12 cellular contexts compared by ENCODE assay signal in genomic region chr3:37742121-37742520, GRCh38.
DNase-seq lines count a peak whose midpoint lies in the region; ATAC-seq and TF ChIP-seq lines count a peak whose summit lies in the region.
"Had no signal": no experiment of that assay in that cellular context is flagged by ENCODE, and none has a peak within 500 bp of the region (broad histone marks: within the 10 kb centered on the region; RNA-seq: fewer than 3 reads in every experiment).

No MANE protein-coding gene starts in this region.

- H3K9me3 ChIP-seq in HUES6 (ENCODE audit: control insufficient read depth, insufficient read depth, low read depth, low read length): no peaks in the 10 kb centered on the region
- no peaks in the 10 kb centered on the region for H3K9me3 ChIP-seq in esophagus (ENCODE audit: control insufficient read depth in 2 of 2, insufficient read depth in 1 of 2, low read depth in 1 of 2, low read length in 1 of 2)
- H3K9me3 ChIP-seq in stomach smooth muscle (ENCODE audit: control insufficient read depth in 2 of 2, low read length in 2 of 2): no peaks in the 10 kb centered on the region
- H3K9me3 ChIP-seq: BE2C had no signal

- TF ChIP-seq CTCF in nephron progenitor cell (IDR thresholded peaks at IDR 0.05): no peak

- H3K27me3 ChIP-seq in HUES6 (ENCODE audit: control insufficient read depth, insufficient read depth, low read length) (no peaks in the 10 kb centered on the region), esophagus (ENCODE audit: control insufficient read depth in 1 of 2, insufficient read depth in 2 of 2, low read length in 2 of 2) (no peaks in the 10 kb centered on the region), stomach smooth muscle (ENCODE audit: control insufficient read depth in 1 of 2, insufficient read depth in 2 of 2, low read length in 2 of 2) (no peaks in the 10 kb centered on the region)
- H3K27me3 ChIP-seq: BE2C had no signal

- intact Hi-C loops in posterior vena cava (cut with DNase I): no loop called here

- peak overlapping the region; percentile 69 for H3K27ac Mint-ChIP-seq in nephron progenitor cell
- H3K27ac Mint-ChIP-seq: CD4-positive, alpha-beta memory T cell had no signal

- H3K4me1 ChIP-seq in HUES6 (ENCODE audit: control insufficient read depth, insufficient read depth, low read length) (peaks cover 12% of the 10 kb centered on the region; the same call in 1 of the 2 replicates), esophagus (ENCODE audit: control insufficient read depth in 2 of 2, insufficient read depth in 2 of 2, low read length in 1 of 2) (no peaks in the 10 kb centered on the region), stomach smooth muscle (ENCODE audit: control insufficient read depth, insufficient read depth, low read length) (peaks cover 28% of the 10 kb centered on the region)
- H3K4me1 ChIP-seq: BE2C had no signal

- H3K4me3 Mint-ChIP-seq in nephron progenitor cell: no peak overlapping the region
- H3K4me3 Mint-ChIP-seq: CD4-positive, alpha-beta memory T cell had no signal

- no peaks in the 10 kb centered on the region for H3K9me3 Mint-ChIP-seq in nephron progenitor cell
- H3K9me3 Mint-ChIP-seq: CD4-positive, alpha-beta memory T cell had no signal

- H3K36me3 ChIP-seq in HUES6 (ENCODE audit: control insufficient read depth, insufficient read depth, low read length): no peaks in the 10 kb centered on the region
- no peaks in the 10 kb centered on the region for H3K36me3 ChIP-seq in esophagus (ENCODE audit: control insufficient read depth in 2 of 2, insufficient read depth in 2 of 2, low read length in 1 of 2)
- peaks cover 0 to 16% of the 10 kb centered on the region in 2 donors for H3K36me3 ChIP-seq in stomach smooth muscle (ENCODE audit: control insufficient read depth in 2 of 2, insufficient read depth in 2 of 2, low read length in 2 of 2)
- H3K36me3 ChIP-seq: BE2C had no signal

- 73 to 75% methylated on average over 4 of the region's 4 CpGs for WGBS in esophagus, 2 donors

- H3K27ac ChIP-seq in HUES6 (ENCODE audit: low read depth, low read length) (peak overlapping the region; percentile 41; the same call in 1 of the 2 replicates), esophagus (ENCODE audit: low read depth in 2 of 2, low read length in 1 of 2) (peak overlapping the region; percentile 27 to 53), stomach smooth muscle (ENCODE audit: low read length) (peak overlapping the region; percentile 62)
- H3K27ac ChIP-seq: C4-2B had no signal

- no peak for ATAC-seq in HG03039 (IDR thresholded peaks at IDR 0.05; ENCODE audit: unreplicated experiment)

- peak overlapping the region; percentile 8 for H3K9ac ChIP-seq in HUES6 (ENCODE audit: low read length)
- no peak overlapping the region for H3K9ac ChIP-seq in stomach smooth muscle (ENCODE audit: low read length in 2 of 2)

- peaks cover 95% of the 10 kb centered on the region for H3K4me1 Mint-ChIP-seq in nephron progenitor cell
- H3K4me1 Mint-ChIP-seq: CD4-positive, alpha-beta memory T cell had no signal

- H3K4me3 ChIP-seq in HUES6 (ENCODE audit: low read depth, low read length) (no peak overlapping the region), esophagus (ENCODE audit: low read depth in 1 of 2, low read length in 2 of 2) (no peak overlapping the region), stomach smooth muscle (ENCODE audit: low read length in 2 of 2) (no peak overlapping the region)

- peaks cover 5% of the 10 kb centered on the region for H3K27me3 Mint-ChIP-seq in nephron progenitor cell (ENCODE audit: low read depth, poor library complexity)

- DNase-seq in nephron progenitor cell (no peak), mucosa of gallbladder (ENCODE audit: low spot score) (no peak), NCI-H510A (lab: John Stamatoyannopoulos, UW) (no peak), posterior vena cava (ENCODE audit: low spot score) (no peak)
- DNase-seq: CD4-positive, alpha-beta memory T cell; DMS79 had no signal

- H3K36me3 Mint-ChIP-seq in nephron progenitor cell (ENCODE audit: low read depth): peaks cover 18% of the 10 kb centered on the region
- H3K36me3 Mint-ChIP-seq: CD4-positive, alpha-beta memory T cell had no signal
